In genomic region chr9:81318571-81318970, GRCh38 we compare ENCODE assay signal across 15 cellular contexts.
DNase-seq lines count a peak whose midpoint lies in the region; TF ChIP-seq lines count a peak whose summit lies in the region.
"Had no signal": no experiment of that assay in that cellular context is flagged by ENCODE, and none has a peak within 500 bp of the region (broad histone marks: within the 10 kb centered on the region; RNA-seq: fewer than 3 reads in every experiment).

No MANE protein-coding gene starts in this region.

- H3K79me2 ChIP-seq in PC-9 (ENCODE audit: low read depth) = no peaks in the 10 kb centered on the region
- H3K79me2 ChIP-seq in smooth muscle cell (ENCODE audit: low read depth) = no peaks in the 10 kb centered on the region

- BruUV-seq in PC-9 (replicated peaks; lab: Mats Ljungman, UMichigan) = no TSS peak

- H2AFZ ChIP-seq in PC-9 (no peak overlapping the region), smooth muscle cell (ENCODE audit: low read depth) (no peak overlapping the region)

- H3K36me3 ChIP-seq in PC-9 (ENCODE audit: low read depth) (no peaks in the 10 kb centered on the region), smooth muscle cell (ENCODE audit: low read depth) (peaks cover 6% of the 10 kb centered on the region)
- H3K36me3 ChIP-seq: gastroesophageal sphincter, left ventricle myocardium inferior had no signal

- 40% methylated on average over 3 of the region's 3 CpGs for WGBS in smooth muscle cell (ENCODE audit: low lambda C conversion rate)

- H3K9me3 ChIP-seq in PC-9 (ENCODE audit: insufficient read depth, low read depth) (peaks cover 13% of the 10 kb centered on the region; the same call in 1 of the 2 replicates), smooth muscle cell (replicated peaks; ENCODE audit: low read depth) (peaks cover 7% of the 10 kb centered on the region)

- H3K4me3 ChIP-seq in PC-9 = no peak overlapping the region
- H3K4me3 ChIP-seq in fibroblast of mammary gland (ENCODE audit: control insufficient read depth, low read depth, low read length) = no peak overlapping the region
- no peak overlapping the region for H3K4me3 ChIP-seq in smooth muscle cell
- H3K4me3 ChIP-seq: gastroesophageal sphincter, left ventricle myocardium inferior had no signal

- CTCF ChIA-PET in PC-9 (lab: Charles Lee) = no interaction called here

- POLR2A ChIA-PET in PC-9 (lab: Charles Lee; ENCODE audit: unreplicated experiment) = no interaction called here

- H3K9me2 ChIP-seq in PC-9 (ENCODE audit: insufficient read depth) = no peaks in the 10 kb centered on the region

- H3K4me1 ChIP-seq in PC-9 (replicated peaks; ENCODE audit: insufficient read depth) (peaks cover 18% of the 10 kb centered on the region), smooth muscle cell (ENCODE audit: low read depth) (no peaks in the 10 kb centered on the region)
- H3K4me1 ChIP-seq: gastroesophageal sphincter, left ventricle myocardium inferior had no signal

- H3K27ac ChIP-seq in PC-9 = peak overlapping the region; percentile 16; the same call in 1 of the 2 replicates
- peak overlapping the region; percentile 25 for H3K27ac ChIP-seq in smooth muscle cell (ENCODE audit: low read depth)
- H3K27ac ChIP-seq: gastroesophageal sphincter, KMS-11, left ventricle myocardium inferior had no signal

- DNase-seq in NCI-H1417 (lab: John Stamatoyannopoulos, UW) = peak in 2 of 3 experiments; percentile 2 to 52
- no peak for DNase-seq in NCI-H1417 treated with DMSO at 0.1 percent for 48 hours (lab: John Stamatoyannopoulos, UW)
- peak; percentile 6 to 82 for DNase-seq in PC-9
- DNase-seq in fibroblast of mammary gland (ENCODE audit: low read depth) = peak; percentile 52
- DNase-seq in smooth muscle cell (lab: John Stamatoyannopoulos, UW; ENCODE audit: unreplicated experiment) = no peak
- no peak for DNase-seq in HuH-7 (ENCODE audit: low spot score)
- DNase-seq in stimulated activated naive CD4-positive, alpha-beta T cell treated with Interleukin-2 at 50 U/mL for 16 hours (lab: John Stamatoyannopoulos, UW) = no peak
- no peak for DNase-seq in NCI-H1048 (lab: John Stamatoyannopoulos, UW)
- DNase-seq: activated CD4-positive, alpha-beta memory T cell treated with anti-CD3 and anti-CD28 coated beads for 36 hours; activated gamma-delta T cell treated with Interleukin-2 at 50 U/mL for 16 hours; central memory CD4-positive, alpha-beta T cell; left ventricle myocardium inferior; small intestine had no signal

- no peak for TF ChIP-seq CTCF in PC-9 (conservative IDR thresholded peaks at IDR 0.05)
- TF ChIP-seq CTCF in fibroblast of mammary gland (conservative IDR thresholded peaks at IDR 0.05; ENCODE audit: control insufficient read depth, insufficient read depth, low read depth, low read length) = no peak
- no peak for TF ChIP-seq CTCF in smooth muscle cell (IDR thresholded peaks at IDR 0.05; ENCODE audit: borderline replicate concordance, insufficient read depth, poor library complexity, severe bottlenecking)

- H3K27me3 ChIP-seq in PC-9 (ENCODE audit: insufficient read depth, low read depth) (no peaks in the 10 kb centered on the region), smooth muscle cell (ENCODE audit: low read depth) (no peaks in the 10 kb centered on the region)
- H3K27me3 ChIP-seq: gastroesophageal sphincter had no signal

- H3F3A ChIP-seq in PC-9 (ENCODE audit: insufficient read depth, low read depth) = peaks cover 18% of the 10 kb centered on the region; the same call in 1 of the 2 replicates
- no peaks in the 10 kb centered on the region for H3F3A ChIP-seq in smooth muscle cell (ENCODE audit: low read depth)

- H3K9ac ChIP-seq in smooth muscle cell (ENCODE audit: low read depth) = no peak overlapping the region
- H3K9ac ChIP-seq: KMS-11 had no signal

- H3K4me2 ChIP-seq in PC-9 (peak overlapping the region; percentile 27; the same call in 1 of the 2 replicates), smooth muscle cell (peak overlapping the region; percentile 37)
- H3K4me2 ChIP-seq: KMS-11 had no signal

- intact Hi-C loops in PC-9 (cut with micrococcal nuclease; ENCODE audit: unreplicated experiment) = loop anchor here (1.0 to 10.0 kb wide), 2 partner anchors 71 to 176 kb away; no protein-coding TSS in a partner anchor

- H4K20me1 ChIP-seq in PC-9 (ENCODE audit: insufficient read depth) = no peaks in the 10 kb centered on the region
- no peaks in the 10 kb centered on the region for H4K20me1 ChIP-seq in smooth muscle cell (ENCODE audit: low read depth)

Comparison
In these comparisons a context has a peak if more than half of its experiments do, and no peak if none do; other contexts are left out.
1. DNase-seq: peak in NCI-H1417 (2 of 3), PC-9 (2 of 2) and fibroblast of mammary gland (single experiment); none in NCI-H1417 treated with DMSO at 0.1 percent for 48 hours (single experiment), smooth muscle cell (single experiment), HuH-7 (single experiment), stimulated activated naive CD4-positive, alpha-beta T cell treated with Interleukin-2 at 50 U/mL for 16 hours (single experiment) and NCI-H1048 (single experiment).